8 cellular contexts compared by ENCODE assay signal in the genomic region with DNA sequence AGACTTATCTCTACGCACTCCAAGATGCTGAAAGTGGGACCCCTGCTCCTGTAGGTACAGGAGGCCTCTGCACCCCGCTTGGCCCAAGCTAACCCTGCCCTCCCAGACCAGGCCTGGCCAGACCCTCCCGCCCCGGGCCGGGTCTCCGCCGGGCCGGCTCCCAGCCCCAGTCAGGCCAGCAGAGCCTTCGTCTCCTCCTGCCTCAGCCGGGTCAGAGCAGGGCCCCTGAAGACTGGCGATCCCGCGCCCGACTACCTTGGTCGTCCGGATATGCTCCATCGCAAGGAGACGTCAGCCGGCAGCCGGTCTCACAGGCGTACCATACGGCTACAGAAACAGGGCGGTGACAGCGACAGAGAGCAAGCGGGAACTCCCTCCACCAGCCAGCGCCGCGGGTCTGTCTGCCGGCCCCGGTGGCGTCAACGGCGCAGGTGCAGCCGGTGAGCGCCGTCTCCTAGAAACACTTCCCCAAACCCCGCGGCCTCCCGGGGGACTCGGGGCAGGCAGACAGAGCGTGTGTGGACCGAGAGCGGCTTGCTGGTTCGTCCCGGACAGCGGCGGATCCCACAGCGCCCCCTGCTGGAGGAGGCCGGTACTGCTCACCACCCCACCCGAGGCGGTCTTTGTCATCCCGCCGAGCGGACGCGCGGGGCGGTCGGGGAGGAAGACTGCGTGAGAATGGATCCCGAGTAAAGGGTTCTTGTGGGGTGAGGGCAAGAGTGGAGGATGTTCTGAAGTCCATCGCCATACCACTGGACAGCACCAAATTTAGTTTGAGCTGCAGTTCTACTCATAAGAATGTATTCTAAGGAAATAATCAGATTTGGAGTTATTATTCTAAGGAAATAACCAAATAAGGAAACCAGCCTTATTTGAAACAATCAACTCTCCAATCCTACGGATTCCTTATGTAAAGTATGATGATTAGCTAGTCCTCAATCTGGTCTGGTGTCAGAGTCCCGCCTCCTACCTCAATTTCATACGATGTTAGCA. TPM values are rescaled to one million over a fixed set of nuclear protein-coding genes. Genes with fewer than 3 reads are reported as not detected.
DNase-seq lines count a peak whose midpoint lies in the region; ATAC-seq and TF ChIP-seq lines count a peak whose summit lies in the region.

A gene (minus strand): TSS at position 520 of the 993 bp plus-strand sequence. CDS start 241 bp downstream, at position 279.

- H3K27ac ChIP-seq in colonic mucosa = peak within 1 kb of the TSS; percentile 78

- H3K27me3 ChIP-seq in BJ (ENCODE audit: control insufficient read depth, insufficient read depth, low read length) (no peaks in the 10 kb centered on the region), colonic mucosa (no peaks in the 10 kb centered on the region)

- H3K4me3 ChIP-seq in BJ (ENCODE audit: low read depth, low read length) = peak within 1 kb of the TSS; percentile 84
- peak within 1 kb of the TSS; percentile 64 for H3K4me3 ChIP-seq in colonic mucosa

- DNase-seq in BJ (ENCODE audit: low read depth) = peak; percentile 45
- peak; percentile 82 for DNase-seq in NCI-H524 treated with DMSO at 0.1 percent for 48 hours (lab: John Stamatoyannopoulos, UW)
- DNase-seq in activated CD4-positive, alpha-beta T cell treated with anti-CD3 and anti-CD28 coated beads for 48 hours = peak; percentile 96
- peak; percentile 94 for DNase-seq in colonic mucosa
- peak; percentile 90 to 92 for DNase-seq in left colon
- peak; percentile 96 to 98 for DNase-seq in stimulated activated CD4-positive, alpha-beta T cell treated with anti-CD3 and anti-CD28 coated beads, Interleukin-2, amount 100 ng/mL, for 24 hours

- H3K36me3 ChIP-seq in BJ (ENCODE audit: control insufficient read depth, insufficient read depth, low read length) = no peaks in the 10 kb centered on the region
- no peaks in the 10 kb centered on the region for H3K36me3 ChIP-seq in colonic mucosa

- intact Hi-C loops in colonic mucosa (cut with DNase I) = no loop called here
- intact Hi-C loops in left colon (cut with DNase I, micrococcal nuclease) = no loop called here

- H3K9ac ChIP-seq in colonic mucosa (ENCODE audit: low read depth in 2 of 2, low read length in 2 of 2) = peak within 1 kb of the TSS; percentile 79 to 94

- POLR2A ChIA-PET in BJ (lab: Charles Lee) = no interaction called here

- peak; percentile 84 for TF ChIP-seq POLR2A in GM19193 (IDR thresholded peaks at IDR 0.05; ENCODE audit: extremely low read depth, insufficient read depth, insufficient read length)

- peaks cover 6% of the 10 kb centered on the region for H3K4me1 ChIP-seq in colonic mucosa

- CTCF ChIA-PET in BJ (lab: Yijun Ruan, JAX) = interaction anchor here (0.6 to 2.4 kb wide), 17 partner anchors 8 to 54 kb away, joined by 3 to 20 read pairs (median 4); a partner anchor contains a TSS

- TF ChIP-seq CTCF in BJ (IDR thresholded peaks at IDR 0.05; ENCODE audit: insufficient read depth, low read depth, low read length) = peak; percentile 100
- TF ChIP-seq CTCF in colonic mucosa (IDR thresholded peaks at IDR 0.05) = peak; percentile 100

- peak; percentile 98 for ATAC-seq in HG03439 (IDR thresholded peaks at IDR 0.05; ENCODE audit: unreplicated experiment)
- peak; percentile 95 for ATAC-seq in left colon

- no peaks in the 10 kb centered on the region for H3K9me3 ChIP-seq in colonic mucosa

RNA-seq across cellular contexts. Expression of the gene that starts here (rescaled TPM):
- 10.5 and 20.8 TPM in 2 replicates for polyA plus RNA-seq in BJ (2011; rRNA removed)
- 8.2 and 8.7 TPM in 2 replicates for polyA minus RNA-seq in BJ (2011; rRNA and poly(A)+ RNA removed)
- total RNA-seq in colonic mucosa (10 to 100 TPM; 11.0 to 16.3 TPM), left colon (10 to 100 TPM; 13.6 to 14.7 TPM)

Comparison
In these comparisons a context has a peak if more than half of its experiments do, and no peak if none do; other contexts are left out.
1. Peak in every context shown above with its lines: DNase-seq, ATAC-seq, H3K4me3 ChIP-seq and H3K27ac ChIP-seq.
2. DNase-seq: peak in every context shown above with its lines; median percentile 97 in stimulated activated CD4-positive, alpha-beta T cell treated with anti-CD3 and anti-CD28 coated beads, Interleukin-2, amount 100 ng/mL, for 24 hours; 96 in activated CD4-positive, alpha-beta T cell treated with anti-CD3 and anti-CD28 coated beads for 48 hours; 94 in colonic mucosa; 91 in left colon; 82 in NCI-H524 treated with DMSO at 0.1 percent for 48 hours; 45 in BJ.